ENCODE assay signal across 13 cellular contexts in the genomic region with DNA sequence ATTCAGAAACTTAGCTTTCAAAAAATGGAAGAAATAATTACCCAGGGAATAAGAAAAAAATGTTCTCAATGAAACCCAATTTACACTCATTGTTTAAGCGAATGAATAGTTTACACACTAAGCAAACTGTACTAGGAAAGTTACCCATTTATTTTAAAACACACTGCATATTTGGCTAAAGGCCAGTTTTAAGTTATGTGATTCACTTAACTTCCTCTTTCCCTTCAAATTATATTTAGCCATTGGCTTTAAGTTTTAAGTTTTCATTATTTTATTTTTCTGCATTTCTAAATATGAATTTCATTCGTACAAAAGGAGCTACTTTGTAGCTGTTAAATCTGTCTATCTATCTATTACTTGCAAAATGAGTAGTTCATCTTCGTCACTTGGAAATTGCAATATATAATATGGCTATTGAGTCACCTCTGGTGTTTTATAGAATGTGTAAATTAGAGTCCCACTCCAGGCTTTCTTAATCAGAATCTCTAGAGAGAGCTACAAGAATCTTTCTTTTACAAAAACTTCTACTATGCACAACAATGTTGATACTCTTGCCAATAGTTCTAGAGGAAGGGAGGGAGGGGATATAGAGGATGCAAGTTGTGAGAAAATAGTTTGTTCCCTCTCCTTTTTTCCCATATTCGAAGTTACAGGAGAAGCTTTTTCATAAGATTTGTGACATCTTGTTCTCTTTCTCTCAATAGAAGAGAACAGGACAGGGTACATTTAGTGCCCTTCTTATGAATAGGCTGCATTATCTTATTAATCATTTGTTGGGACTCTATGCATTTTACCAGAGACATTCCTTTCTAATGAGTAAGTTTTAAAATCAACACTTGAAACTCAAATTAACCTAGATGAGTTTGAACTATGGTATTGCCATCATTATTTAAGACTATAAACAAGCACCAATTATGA. TPM values are rescaled to one million over a fixed set of nuclear protein-coding genes. Genes with fewer than 3 reads are reported as not detected.
DNase-seq lines count a peak whose midpoint lies in the region; ATAC-seq, FAIRE-seq and TF ChIP-seq lines count a peak whose summit lies in the region.
"Had no signal": no experiment of that assay in that cellular context is flagged by ENCODE, and none has a peak within 500 bp of the region (broad histone marks: within the 10 kb centered on the region; RNA-seq: fewer than 3 reads in every experiment).

No MANE protein-coding gene starts in this region.

- peak; percentile 14 for DNase-seq in HT1080 (ENCODE audit: low read depth)
- peak; percentile 3 for DNase-seq in RPMI8226
- DNase-seq in endothelial cell of umbilical vein (ENCODE audit: low read depth, low spot score), result peak; percentile 83
- DNase-seq in AG20443 (ENCODE audit: low spot score), result no peak
- DNase-seq in head of caudate nucleus, result no peak
- DNase-seq: activated CD8-positive, alpha-beta memory T cell treated with anti-CD3 and anti-CD28 coated beads, Interleukin-2, amount 10 ng/mL, durations not matched to agents 7 days and 5 days; activated naive CD8-positive, alpha-beta T cell treated with anti-CD3 and anti-CD28 coated beads for 36 hours; heart left ventricle; Karpas-422 had no signal

- FAIRE-seq in endothelial cell of umbilical vein (lab: Jason Lieb, UNC), result peak; percentile 4

- peak overlapping the region; percentile 67 for H3K4me2 ChIP-seq in endothelial cell of umbilical vein (ENCODE audit: insufficient read depth, low read length)

- H3K27me3 ChIP-seq in endothelial cell of umbilical vein (ENCODE audit: control insufficient read depth in 2 of 2, insufficient read depth in 2 of 2, low read length in 2 of 2), result no peaks in the 10 kb centered on the region
- H3K27me3 ChIP-seq in neutrophil, result no peaks in the 10 kb centered on the region
- H3K27me3 ChIP-seq: heart left ventricle had no signal

- H3K9me3 ChIP-seq in endothelial cell of umbilical vein (replicated peaks; ENCODE audit: control insufficient read depth, insufficient read depth, low read length), result no peaks in the 10 kb centered on the region
- H3K9me3 ChIP-seq in neutrophil, result no peaks in the 10 kb centered on the region

- peak overlapping the region; percentile 86 for H3K9ac ChIP-seq in endothelial cell of umbilical vein (replicated peaks; ENCODE audit: extremely low read depth, insufficient read depth, low read length)

- CTCF ChIA-PET in endothelial cell of umbilical vein (lab: Charles Lee), result interaction anchor here (1.2 to 1.7 kb wide), 4 partner anchors 9 to 105 kb away, joined by 3 to 11 read pairs (median 6); no protein-coding TSS in a partner anchor

- H3K27ac ChIP-seq in endothelial cell of umbilical vein (ENCODE audit: insufficient read depth, low read depth, low read length), result peak overlapping the region; percentile 80
- peak overlapping the region; percentile 50 for H3K27ac ChIP-seq in neutrophil
- H3K27ac ChIP-seq: C4-2B, heart left ventricle had no signal

- TF ChIP-seq CTCF in endothelial cell of umbilical vein (IDR thresholded peaks at IDR 0.05; ENCODE audit: extremely low read depth in 1 of 2, insufficient read depth in 1 of 2, low read depth in 1 of 2, low read length in 2 of 2) (no peak), neutrophil (IDR thresholded peaks at IDR 0.05) (no peak)

- H3K9me1 ChIP-seq in endothelial cell of umbilical vein (replicated peaks; ENCODE audit: control insufficient read depth, extremely low read depth, insufficient read depth, low read length), result no peaks in the 10 kb centered on the region

- TF ChIP-seq POLR2A in endothelial cell of umbilical vein (IDR thresholded peaks at IDR 0.05; ENCODE audit: low read depth, low read length), result peak; percentile 4

- ATAC-seq in GM19023 (IDR thresholded peaks at IDR 0.05; ENCODE audit: unreplicated experiment), result no peak
- no peak for ATAC-seq in GM21381 (IDR thresholded peaks at IDR 0.05; ENCODE audit: unreplicated experiment)
- ATAC-seq: activated CD8-positive, alpha-beta memory T cell treated with anti-CD3 and anti-CD28 coated beads, Interleukin-2, amount 10 ng/mL, durations not matched to agents 7 days and 5 days; heart left ventricle had no signal

- POLR2A ChIA-PET in endothelial cell of umbilical vein (lab: Charles Lee), result interaction anchor here (1.2 kb wide), 1 partner anchor 42 kb away, joined by 4 read pairs; a partner anchor contains a TSS

- dilution Hi-C loops in endothelial cell of umbilical vein (cut with MboI; ENCODE audit: extremely low pct_ligation_motif_present, low sequenced_read_pairs), result no loop called here

- no peak overlapping the region for H2AFZ ChIP-seq in endothelial cell of umbilical vein (ENCODE audit: low read depth, low read length)

- H3K36me3 ChIP-seq in endothelial cell of umbilical vein (ENCODE audit: control insufficient read depth in 2 of 2, extremely low read depth in 1 of 2, insufficient read depth in 2 of 2, low read length in 2 of 2), result no peaks in the 10 kb centered on the region
- H3K36me3 ChIP-seq in neutrophil, result peaks cover 17% of the 10 kb centered on the region
- H3K36me3 ChIP-seq: heart left ventricle had no signal

- H3K79me2 ChIP-seq in endothelial cell of umbilical vein (ENCODE audit: control insufficient read depth, insufficient read depth, low read length), result no peaks in the 10 kb centered on the region

- H3K4me1 ChIP-seq in endothelial cell of umbilical vein (ENCODE audit: control insufficient read depth, extremely low read depth, insufficient read depth, low read length) (peaks cover 56% of the 10 kb centered on the region), neutrophil (ENCODE audit: control insufficient read depth in 1 of 2, insufficient read depth in 1 of 2, low read depth in 1 of 2, low read length in 1 of 2) (peaks cover 20 to 22% of the 10 kb centered on the region in 2 experiments)

- intact Hi-C loops in endothelial cell of umbilical vein (cut with micrococcal nuclease) (loop anchor here (1.0 kb wide), 6 partner anchors 8 to 105 kb away; no protein-coding TSS in a partner anchor), head of caudate nucleus (cut with DNase I) (no loop called here)

- BruUV-seq in endothelial cell of umbilical vein (replicated peaks; lab: Mats Ljungman, UMichigan), result TSS peak; percentile 74

- H4K20me1 ChIP-seq in endothelial cell of umbilical vein (replicated peaks; ENCODE audit: control insufficient read depth, extremely low read depth, insufficient read depth, low read length), result no peaks in the 10 kb centered on the region

- H3K4me3 ChIP-seq in endothelial cell of umbilical vein (replicated peaks in 1 of 3; ENCODE audit: insufficient read depth in 1 of 3, low read depth in 1 of 3, low read length in 3 of 3) (no peak overlapping the region), neutrophil (ENCODE audit: low read depth in 1 of 2, low read length in 1 of 2) (no peak overlapping the region)
- H3K4me3 ChIP-seq: heart left ventricle had no signal

TF ChIP-seq in endothelial cell of umbilical vein, 7 proteins besides CTCF, POLR2A, EP300 and RAD21:
- no peak for TF ChIP-seq MYC (IDR thresholded peaks at IDR 0.05; ENCODE audit: low read depth, low read length)
- peak; percentile 49 for TF ChIP-seq GATA2 (IDR thresholded peaks at IDR 0.05; ENCODE audit: insufficient read depth, insufficient read length, low read depth, low read length)
- TF ChIP-seq, protein P1, sequence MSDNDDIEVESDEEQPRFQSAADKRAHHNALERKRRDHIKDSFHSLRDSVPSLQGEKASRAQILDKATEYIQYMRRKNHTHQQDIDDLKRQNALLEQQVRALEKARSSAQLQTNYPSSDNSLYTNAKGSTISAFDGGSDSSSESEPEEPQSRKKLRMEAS (IDR thresholded peaks at IDR 0.05; ENCODE audit: insufficient read depth, insufficient read length), result no peak
- no peak for TF ChIP-seq EZH2 (IDR thresholded peaks at IDR 0.05; ENCODE audit: borderline replicate concordance, low read depth, low read length, severe bottlenecking)
- TF ChIP-seq JUN (IDR thresholded peaks at IDR 0.05; ENCODE audit: borderline replicate concordance, insufficient read depth, insufficient read length, low read depth), result peak; percentile 61
- TF ChIP-seq FOS (IDR thresholded peaks at IDR 0.05; ENCODE audit: borderline replicate concordance, insufficient read depth, low read length), result peak; percentile 41
- TF ChIP-seq POLR2AphosphoS5 (IDR thresholded peaks at IDR 0.05; ENCODE audit: insufficient read depth, low read depth, low read length), result peak; percentile 24

RNA-seq across cellular contexts. Expression of a gene that starts 41.8 kb away (rescaled TPM):
- total RNA-seq in HT1080 (2014; rRNA removed; shearing (Covaris generic)), result 0.19 and 0.27 TPM in 2 replicates
- 0.20 and 0.55 TPM in 2 replicates for polyA plus RNA-seq in HT1080 (2015; cell fraction: cytosol; rRNA removed)
- polyA plus RNA-seq in HT1080 (2015; cell fraction: nucleus; rRNA removed), result 0.31 and 0.79 TPM in 2 replicates
- total RNA-seq in endothelial cell of umbilical vein, result 59.5 and 68.2 TPM in 2 replicates
- polyA plus RNA-seq in endothelial cell of umbilical vein, result 35.2 and 45.0 TPM in 2 replicates
- polyA plus RNA-seq in endothelial cell of umbilical vein (2011; cell fraction: cytosol; rRNA removed), result 43.0 and 43.7 TPM in 2 replicates
- 57.8 and 83.9 TPM in 2 replicates for polyA plus RNA-seq in endothelial cell of umbilical vein (2011; cell fraction: nucleus; rRNA removed)
- polyA plus RNA-seq in endothelial cell of umbilical vein (2012), result 47.7 and 50.6 TPM in 2 replicates
- 88.4 and 99.5 TPM in 2 replicates for polyA minus RNA-seq in endothelial cell of umbilical vein
- not detected for polyA minus RNA-seq in endothelial cell of umbilical vein (2011; cell fraction: cytosol; rRNA and poly(A)+ RNA removed)
- polyA minus RNA-seq in endothelial cell of umbilical vein (2011; cell fraction: nucleus; rRNA and poly(A)+ RNA removed), result 47.8 and 83.8 TPM in 2 replicates

Comparison
In these comparisons a context has a peak if more than half of its experiments do, and no peak if none do; other contexts are left out.
1. DNase-seq: peak in HT1080 (single experiment), RPMI8226 (single experiment) and endothelial cell of umbilical vein (single experiment); none in AG20443 (single experiment) and head of caudate nucleus (0 of 42).
2. RNA of a gene that starts 41.8 kb away (total RNA-seq): 59.5 to 68.2 TPM in endothelial cell of umbilical vein; 0.19 to 0.27 TPM in HT1080; every median in the first group is over 10 times any median in the second.